Comparison of ENCODE assay signal across 1 cellular context in the genomic region with DNA sequence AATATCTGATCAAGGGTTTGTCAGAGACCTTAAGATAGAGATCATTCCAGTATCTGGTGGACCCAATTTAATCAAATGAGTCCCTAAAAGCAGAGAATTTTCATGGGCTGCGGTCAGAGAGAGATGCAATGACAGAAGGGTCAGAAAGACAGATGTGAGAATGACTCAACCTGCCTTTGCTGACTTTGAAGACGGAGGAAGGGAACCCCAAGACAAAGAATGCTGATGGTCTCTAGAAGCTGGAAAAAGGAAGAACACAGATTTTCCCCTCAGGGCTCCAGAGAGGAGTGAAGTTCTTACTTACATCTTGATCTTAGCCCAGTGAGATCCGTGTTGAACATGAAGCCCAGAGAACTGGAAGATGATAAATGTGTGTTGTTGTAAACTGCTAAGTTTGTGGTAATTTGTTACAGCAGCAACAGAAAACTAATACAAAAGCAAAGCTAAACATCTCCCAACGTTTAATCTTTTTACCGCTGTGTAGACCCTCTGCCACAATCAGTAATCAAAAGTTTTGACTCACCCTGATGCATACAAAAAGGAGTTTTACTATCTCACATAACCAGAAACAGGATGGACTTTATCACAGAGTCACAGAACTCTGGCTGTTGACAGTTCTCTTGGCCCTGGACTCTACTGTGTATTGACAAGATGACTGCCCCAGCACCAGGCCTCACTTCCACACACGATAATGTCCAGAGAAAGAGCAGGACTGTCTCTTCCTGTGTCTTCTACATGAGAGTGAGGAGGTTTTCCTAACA.
TF ChIP-seq lines count a peak whose summit lies in the region.

No MANE protein-coding gene starts in this region.

TF ChIP-seq in K562, 482 proteins besides CTCF, POLR2A, EP300 and RAD21 (continued from another document):
- no peak for TF ChIP-seq MBD1 (CRISPR knock-in tag; IDR thresholded peaks at IDR 0.05)
- TF ChIP-seq RBM34 (IDR thresholded peaks at IDR 0.05; ENCODE audit: borderline replicate concordance, insufficient read depth, low read length) = no peak
- peak; percentile 56 for TF ChIP-seq NCOR1 (IDR thresholded peaks at IDR 0.05)
- no peak for TF ChIP-seq FOXJ2 (tag; IDR thresholded peaks at IDR 0.05)
- TF ChIP-seq YY1 (IDR thresholded peaks at IDR 0.05; ENCODE audit: borderline replicate concordance in 1 of 3, control insufficient read depth in 1 of 3, extremely low read depth in 1 of 3, insufficient read depth in 3 of 3, insufficient read length in 1 of 3, insufficient replicate concordance in 2 of 3, low read depth in 1 of 3, low read length in 2 of 3) = no peak
- TF ChIP-seq TSC22D4 (tag; IDR thresholded peaks at IDR 0.05) = no peak
- TF ChIP-seq TAL1 (IDR thresholded peaks at IDR 0.05) = peak; percentile 82
- peak; percentile 45 for TF ChIP-seq MEIS2 (IDR thresholded peaks at IDR 0.05; ENCODE audit: partially characterized antibody)
- no peak for TF ChIP-seq PCBP2 (IDR thresholded peaks at IDR 0.05; ENCODE audit: low read depth, low read length, poor library complexity, severe bottlenecking)
- no peak for TF ChIP-seq HSF4 (CRISPR knock-in tag; IDR thresholded peaks at IDR 0.05; ENCODE audit: borderline replicate concordance)
- TF ChIP-seq HLTF (IDR thresholded peaks at IDR 0.05) = no peak
- TF ChIP-seq ZNF134 (CRISPR knock-in tag; conservative IDR thresholded peaks at IDR 0.05) = no peak
- TF ChIP-seq HCFC1 (IDR thresholded peaks at IDR 0.05; ENCODE audit: low read depth, low read length) = no peak
- no peak for TF ChIP-seq CBX2 (IDR thresholded peaks at IDR 0.05; ENCODE audit: insufficient read depth, low read length, poor library complexity, severe bottlenecking)
- TF ChIP-seq JUND (IDR thresholded peaks at IDR 0.05; ENCODE audit: borderline replicate concordance, low read depth, low read length) = 0 out of 2 replicates have a peak, but pooled peaks have one; percentile 9
- no peak for TF ChIP-seq JUND (tag; IDR thresholded peaks at IDR 0.05; ENCODE audit: borderline replicate concordance, low read depth, low read length)
- TF ChIP-seq SREBF2 (CRISPR knock-in tag; IDR thresholded peaks at IDR 0.05) = no peak
- no peak for TF ChIP-seq KAT2B (IDR thresholded peaks at IDR 0.05; ENCODE audit: low read depth, low read length)
- no peak for TF ChIP-seq SNRNP70 (optimal IDR thresholded peaks at IDR 0.05; ENCODE audit: low read depth, low read length)
- TF ChIP-seq, protein P1, sequence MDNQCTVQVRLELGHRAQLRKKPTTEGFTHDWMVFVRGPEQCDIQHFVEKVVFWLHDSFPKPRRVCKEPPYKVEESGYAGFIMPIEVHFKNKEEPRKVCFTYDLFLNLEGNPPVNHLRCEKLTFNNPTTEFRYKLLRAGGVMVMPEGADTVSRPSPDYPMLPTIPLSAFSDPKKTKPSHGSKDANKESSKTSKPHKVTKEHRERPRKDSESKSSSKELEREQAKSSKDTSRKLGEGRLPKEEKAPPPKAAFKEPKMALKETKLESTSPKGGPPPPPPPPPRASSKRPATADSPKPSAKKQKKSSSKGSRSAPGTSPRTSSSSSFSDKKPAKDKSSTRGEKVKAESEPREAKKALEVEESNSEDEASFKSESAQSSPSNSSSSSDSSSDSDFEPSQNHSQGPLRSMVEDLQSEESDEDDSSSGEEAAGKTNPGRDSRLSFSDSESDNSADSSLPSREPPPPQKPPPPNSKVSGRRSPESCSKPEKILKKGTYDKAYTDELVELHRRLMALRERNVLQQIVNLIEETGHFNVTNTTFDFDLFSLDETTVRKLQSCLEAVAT (IDR thresholded peaks at IDR 0.05) = no peak
- no peak for TF ChIP-seq ZNF282 (CRISPR knock-in tag; IDR thresholded peaks at IDR 0.05)
- TF ChIP-seq AFF4 (CRISPR knock-in tag; IDR thresholded peaks at IDR 0.05) = no peak
- TF ChIP-seq DLX4 (CRISPR knock-in tag; IDR thresholded peaks at IDR 0.05) = no peak
- peak; percentile 85 for TF ChIP-seq ARID1B (IDR thresholded peaks at IDR 0.05)
